8 cellular contexts compared by ENCODE assay signal in genomic region chr19:16111160-16111908, GRCh38. TPM values are rescaled to one million over a fixed set of nuclear protein-coding genes. Genes with fewer than 3 reads are reported as not detected.
DNase-seq lines count a peak whose midpoint lies in the region; ATAC-seq and TF ChIP-seq lines count a peak whose summit lies in the region.

Gene RAB8A, plus strand, starts transcription at chr19:16111889. Its CDS starts 13 bp downstream, at chr19:16111902.

- H3K4me3 ChIP-seq in BJ (ENCODE audit: low read depth, low read length) (peak within 1 kb of the TSS; percentile 83), kidney epithelial cell (ENCODE audit: low read depth, low read length) (peak within 1 kb of the TSS; percentile 83)

- DNase-seq in BJ (ENCODE audit: low read depth) (peak; percentile 95), GM19238 (ENCODE audit: insufficient read length, low spot score) (peak; percentile 98), NCI-H510A treated with DMSO at 0.1 percent for 48 hours (lab: John Stamatoyannopoulos, UW) (peak; percentile 99), chondrocyte (ENCODE audit: low spot score) (peak; percentile 100), kidney epithelial cell (ENCODE audit: low read depth) (peak; percentile 93)
- DNase-seq in activated CD4-positive, alpha-beta T cell treated with anti-CD3 and anti-CD28 coated beads for 24 hours (ENCODE audit: low read depth in 2 of 2): peak; percentile 97 to 99
- DNase-seq in stimulated activated CD4-positive, alpha-beta T cell treated with anti-CD3 and anti-CD28 coated beads, Interleukin-15, amount 100 ng/mL, for 48 hours (ENCODE audit: low read depth in 2 of 2): peak; percentile 97 to 98

- peak; percentile 82 for TF ChIP-seq CTCF in BJ (IDR thresholded peaks at IDR 0.05; ENCODE audit: insufficient read depth, low read depth, low read length)
- TF ChIP-seq CTCF in chondrocyte (IDR thresholded peaks at IDR 0.05): peak; percentile 91
- TF ChIP-seq CTCF in kidney epithelial cell (IDR thresholded peaks at IDR 0.05; ENCODE audit: insufficient read depth, low read length, poor library complexity, severe bottlenecking): peak; percentile 79

- POLR2A ChIA-PET in BJ (lab: Charles Lee): interaction anchor here (0.6 kb wide), 1 partner anchor 14 kb away, joined by 4 read pairs; no protein-coding TSS in a partner anchor

- H3K27me3 Mint-ChIP-seq in chondrocyte (ENCODE audit: low read depth): no peaks in the 10 kb centered on the region

- peaks cover 26% of the 10 kb centered on the region for H3K4me1 Mint-ChIP-seq in chondrocyte (ENCODE audit: low read depth)

- H3K36me3 ChIP-seq in BJ (ENCODE audit: control insufficient read depth, insufficient read depth, low read length): no peaks in the 10 kb centered on the region
- no peaks in the 10 kb centered on the region for H3K36me3 ChIP-seq in kidney epithelial cell (ENCODE audit: control insufficient read depth, insufficient read depth, low read length)

- no peaks in the 10 kb centered on the region for H3K9me3 Mint-ChIP-seq in chondrocyte (ENCODE audit: low read depth)

- ATAC-seq in HG03442 (IDR thresholded peaks at IDR 0.05; ENCODE audit: unreplicated experiment): peak; percentile 90

- no peaks in the 10 kb centered on the region for H3K27me3 ChIP-seq in BJ (ENCODE audit: control insufficient read depth, insufficient read depth, low read length)
- H3K27me3 ChIP-seq in kidney epithelial cell (ENCODE audit: control insufficient read depth, insufficient read depth, low read length): no peaks in the 10 kb centered on the region

- peak within 1 kb of the TSS; percentile 88 for H3K4me3 Mint-ChIP-seq in chondrocyte (ENCODE audit: unreplicated experiment)

- peak within 1 kb of the TSS; percentile 91 for H3K27ac Mint-ChIP-seq in chondrocyte (ENCODE audit: unreplicated experiment)

- CTCF ChIA-PET in BJ (lab: Yijun Ruan, JAX): interaction anchor here (0.7 to 4.7 kb wide), 12 partner anchors 10 to 74 kb away, joined by 3 to 42 read pairs (median 3); partner anchors contain the start of genes FAM32A and TPM4

- no peaks in the 10 kb centered on the region for H3K36me3 Mint-ChIP-seq in chondrocyte (ENCODE audit: low read depth)

RNA-seq across cellular contexts. Expression of gene RAB8A, which starts in this region (rescaled TPM):
- 78.6 and 106 TPM in 2 replicates for polyA plus RNA-seq in BJ (2011; rRNA removed)
- polyA minus RNA-seq in BJ (2011; rRNA and poly(A)+ RNA removed): 68.7 and 102 TPM in 2 replicates
- total RNA-seq in chondrocyte (65.5 to 73.7 TPM (median 69.9 TPM) in 3 replicates), kidney epithelial cell (43.3 and 52.9 TPM in 2 replicates)

Comparison
In these comparisons a context has a peak if more than half of its experiments do, and no peak if none do; other contexts are left out.
1. Peak in every context shown above with its lines: DNase-seq, ATAC-seq and H3K4me3 ChIP-seq.